In genomic region chr3:156825795-156826143, GRCh38 we compare ENCODE assay signal across 1 cellular context.
TF ChIP-seq lines count a peak whose summit lies in the region.

No MANE protein-coding gene starts in this region.

TF ChIP-seq in K562, 482 proteins besides CTCF, POLR2A, EP300 and RAD21 (continued from another document):
- TF ChIP-seq E2F1 (CRISPR knock-in tag; IDR thresholded peaks at IDR 0.05) (0 out of 2 replicates have a peak, but pooled peaks have one; percentile 21), ZMIZ1 (IDR thresholded peaks at IDR 0.05; ENCODE audit: low read depth in 2 of 2, low read length in 2 of 2) (0 out of 4 replicates have a peak, but pooled peaks of 1 of the 2 experiments have one; percentile 12), AFF1 (IDR thresholded peaks at IDR 0.05; ENCODE audit: low read depth in 1 of 2, partially characterized antibody in 2 of 2) (peak in 1 of 2 experiments; percentile 74)
